ENCODE assay signal across 10 cellular contexts in genomic region chr1:7705908-7706216, GRCh38.
DNase-seq lines count a peak whose midpoint lies in the region; ATAC-seq and TF ChIP-seq lines count a peak whose summit lies in the region.
"Had no signal": no experiment of that assay in that cellular context is flagged by ENCODE, and none has a peak within 500 bp of the region (broad histone marks: within the 10 kb centered on the region; RNA-seq: fewer than 3 reads in every experiment).

No MANE protein-coding gene starts in this region.

- TF ChIP-seq CTCF in lower lobe of right lung (IDR thresholded peaks at IDR 0.05) = no peak

- intact Hi-C loops in lower lobe of right lung (cut with DNase I) = no loop called here

- no peaks in the 10 kb centered on the region for H3K9me3 ChIP-seq in lower lobe of right lung

- POLR2A ChIA-PET in activated naive CD8-positive, alpha-beta T cell treated with anti-CD3 and anti-CD28 coated beads, Interleukin-2, amount 10 ng/mL, durations not matched to agents 7 days and 5 days (lab: Charles Lee) = no interaction called here
- POLR2A ChIA-PET in HEK293T (lab: Yijun Ruan, JAX) = interaction anchor here (1.3 kb wide), 1 partner anchor 35 kb away, joined by 3 read pairs; no protein-coding TSS in a partner anchor

- H3K27me3 Mint-ChIP-seq in T-helper 2 cell treated with Interferon-gamma antibody and Interleukin-4, amounts not matched to agents 5 μg/mL and 100 μg/mL, for 36 hours (ENCODE audit: low read depth) = peaks cover 65% of the 10 kb centered on the region
- peaks cover 65% of the 10 kb centered on the region for H3K27me3 Mint-ChIP-seq in activated naive CD8-positive, alpha-beta T cell treated with anti-CD3 and anti-CD28 coated beads, Interleukin-2, amount 10 ng/mL, durations not matched to agents 7 days and 5 days

- peak overlapping the region; percentile 58 for H3K4me3 ChIP-seq in lower lobe of right lung

- no peaks in the 10 kb centered on the region for H3K36me3 Mint-ChIP-seq in T-helper 2 cell treated with Interferon-gamma antibody and Interleukin-4, amounts not matched to agents 5 μg/mL and 100 μg/mL, for 36 hours (ENCODE audit: low read depth)
- no peaks in the 10 kb centered on the region for H3K36me3 Mint-ChIP-seq in activated naive CD8-positive, alpha-beta T cell treated with anti-CD3 and anti-CD28 coated beads, Interleukin-2, amount 10 ng/mL, durations not matched to agents 7 days and 5 days

- peaks cover 2% of the 10 kb centered on the region for H3K4me1 Mint-ChIP-seq in T-helper 2 cell treated with Interferon-gamma antibody and Interleukin-4, amounts not matched to agents 5 μg/mL and 100 μg/mL, for 36 hours (ENCODE audit: low read depth)
- H3K4me1 Mint-ChIP-seq in activated naive CD8-positive, alpha-beta T cell treated with anti-CD3 and anti-CD28 coated beads, Interleukin-2, amount 10 ng/mL, durations not matched to agents 7 days and 5 days = peaks cover 3% of the 10 kb centered on the region

- H3K4me1 ChIP-seq in lower lobe of right lung = peaks cover 4% of the 10 kb centered on the region

- no peaks in the 10 kb centered on the region for H3K36me3 ChIP-seq in lower lobe of right lung

- CTCF ChIA-PET in HEK293T (lab: Yijun Ruan, JAX) = no interaction called here

- H3K9me3 Mint-ChIP-seq in T-helper 2 cell treated with Interferon-gamma antibody and Interleukin-4, amounts not matched to agents 5 μg/mL and 100 μg/mL, for 36 hours = no peaks in the 10 kb centered on the region
- H3K9me3 Mint-ChIP-seq in activated naive CD8-positive, alpha-beta T cell treated with anti-CD3 and anti-CD28 coated beads, Interleukin-2, amount 10 ng/mL, durations not matched to agents 7 days and 5 days = no peaks in the 10 kb centered on the region

- peak overlapping the region; percentile 53 for H3K4me3 Mint-ChIP-seq in T-helper 2 cell treated with Interferon-gamma antibody and Interleukin-4, amounts not matched to agents 5 μg/mL and 100 μg/mL, for 36 hours
- peak overlapping the region; percentile 63 for H3K4me3 Mint-ChIP-seq in activated naive CD8-positive, alpha-beta T cell treated with anti-CD3 and anti-CD28 coated beads, Interleukin-2, amount 10 ng/mL, durations not matched to agents 7 days and 5 days

- H3K27me3 ChIP-seq in lower lobe of right lung (ENCODE audit: low read depth) = peaks cover 7% of the 10 kb centered on the region

- no peak for ATAC-seq in activated naive CD8-positive, alpha-beta T cell treated with anti-CD3 and anti-CD28 coated beads, Interleukin-2, amount 10 ng/mL, durations not matched to agents 7 days and 5 days (ENCODE audit: low read depth)
- no peak for ATAC-seq in lower lobe of right lung

- H3K27ac ChIP-seq in lower lobe of right lung = peak overlapping the region; percentile 58
- peak overlapping the region; percentile 51 for H3K27ac ChIP-seq in substantia nigra (ENCODE audit: low read depth, low read length, poor library complexity, severe bottlenecking)

- H3K27ac Mint-ChIP-seq in T-helper 2 cell treated with Interferon-gamma antibody and Interleukin-4, amounts not matched to agents 5 μg/mL and 100 μg/mL, for 36 hours = no peak overlapping the region
- peak overlapping the region; percentile 61 for H3K27ac Mint-ChIP-seq in activated naive CD8-positive, alpha-beta T cell treated with anti-CD3 and anti-CD28 coated beads, Interleukin-2, amount 10 ng/mL, durations not matched to agents 7 days and 5 days

- DNase-seq in T-helper 2 cell treated with Interferon-gamma antibody and Interleukin-4, amounts not matched to agents 5 μg/mL and 100 μg/mL, for 36 hours (ENCODE audit: low spot score) = no peak
- DNase-seq in T-helper 2 cell (no peak), lower lobe of right lung (no peak), substantia nigra (lab: John Stamatoyannopoulos, UW) (no peak), NCI-H187 (lab: John Stamatoyannopoulos, UW) (no peak), HEK293T (ENCODE audit: extremely low spot score) (no peak), hippocampal formation (lab: John Stamatoyannopoulos, UW) (no peak)
- DNase-seq in activated naive CD8-positive, alpha-beta T cell treated with anti-CD3 and anti-CD28 coated beads, Interleukin-2, amount 10 ng/mL, durations not matched to agents 7 days and 5 days = no peak
- DNase-seq: KG1, OCI-M1 had no signal

TF ChIP-seq in HEK293T, 16 proteins besides CTCF, POLR2A, EP300 and RAD21:
- TF ChIP-seq SUZ12 (IDR thresholded peaks at IDR 0.05) (no peak), ZNF384 (IDR thresholded peaks at IDR 0.05) (no peak), TARDBP (IDR thresholded peaks at IDR 0.05) (no peak), NFRKB (IDR thresholded peaks at IDR 0.05) (no peak), HDGF (IDR thresholded peaks at IDR 0.05; ENCODE audit: borderline replicate concordance) (no peak), ARNT (IDR thresholded peaks at IDR 0.05) (no peak), SP1 (IDR thresholded peaks at IDR 0.05) (no peak), ELF4 (IDR thresholded peaks at IDR 0.05) (no peak), BHLHE40 (IDR thresholded peaks at IDR 0.05; ENCODE audit: borderline replicate concordance) (no peak), L3MBTL2 (conservative IDR thresholded peaks at IDR 0.05) (no peak), FOXK2 (IDR thresholded peaks at IDR 0.05) (no peak), LEF1 (IDR thresholded peaks at IDR 0.05; ENCODE audit: borderline replicate concordance) (no peak)
- TF ChIP-seq, protein P1, sequence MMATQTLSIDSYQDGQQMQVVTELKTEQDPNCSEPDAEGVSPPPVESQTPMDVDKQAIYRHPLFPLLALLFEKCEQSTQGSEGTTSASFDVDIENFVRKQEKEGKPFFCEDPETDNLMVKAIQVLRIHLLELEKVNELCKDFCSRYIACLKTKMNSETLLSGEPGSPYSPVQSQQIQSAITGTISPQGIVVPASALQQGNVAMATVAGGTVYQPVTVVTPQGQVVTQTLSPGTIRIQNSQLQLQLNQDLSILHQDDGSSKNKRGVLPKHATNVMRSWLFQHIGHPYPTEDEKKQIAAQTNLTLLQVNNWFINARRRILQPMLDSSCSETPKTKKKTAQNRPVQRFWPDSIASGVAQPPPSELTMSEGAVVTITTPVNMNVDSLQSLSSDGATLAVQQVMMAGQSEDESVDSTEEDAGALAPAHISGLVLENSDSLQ (IDR thresholded peaks at IDR 0.05) = no peak
